11 cellular contexts compared by ENCODE assay signal in the genomic region with DNA sequence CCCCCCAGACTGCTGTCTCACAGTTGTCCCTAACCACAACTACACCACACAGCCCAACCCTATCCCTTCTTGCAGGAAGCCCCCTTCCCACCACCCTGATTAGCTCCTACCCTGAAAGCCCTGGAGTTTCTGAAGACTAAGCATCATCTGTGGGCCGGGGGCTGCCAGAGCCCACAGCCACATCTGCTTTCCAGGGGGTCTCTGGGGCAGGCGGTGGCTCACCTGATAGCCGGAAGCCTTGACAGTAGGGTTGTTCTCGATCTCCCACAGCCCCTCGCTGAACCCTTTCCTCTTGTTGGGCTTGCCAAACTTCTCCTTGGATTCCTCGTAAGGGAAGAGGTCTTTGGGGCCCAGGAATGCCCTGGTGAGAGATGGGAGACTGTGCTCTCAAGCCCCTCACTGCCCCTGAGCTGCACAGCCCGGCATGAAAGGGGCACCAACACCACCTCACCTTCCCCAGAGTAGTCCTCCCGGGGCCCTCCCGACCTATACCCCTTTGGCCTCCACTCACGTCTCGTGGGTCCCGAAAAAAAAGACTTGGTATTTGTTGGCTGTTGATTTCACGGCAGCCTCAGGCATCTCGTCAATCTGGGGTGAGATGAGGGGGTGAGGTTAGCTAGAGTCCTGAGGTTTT. TPM values are rescaled to one million over a fixed set of nuclear protein-coding genes. Genes with fewer than 3 reads are reported as not detected.
DNase-seq lines count a peak whose midpoint lies in the region; ATAC-seq and TF ChIP-seq lines count a peak whose summit lies in the region.
"Had no signal": no experiment of that assay in that cellular context is flagged by ENCODE, and none has a peak within 500 bp of the region (broad histone marks: within the 10 kb centered on the region; RNA-seq: fewer than 3 reads in every experiment).

No MANE protein-coding gene starts in this region.

- WGBS in mesenchymal stem cell, result over 99% methylated on average over 14 of the region's 14 CpGs

- H2BK5ac ChIP-seq in mesenchymal stem cell (ENCODE audit: low read depth, low read length, poor library complexity, severe bottlenecking), result no peak overlapping the region

- H3K18ac ChIP-seq in mesenchymal stem cell (ENCODE audit: low read depth in 1 of 2, low read length in 2 of 2), result no peak overlapping the region

- no peak overlapping the region for H2AFZ ChIP-seq in mesenchymal stem cell (ENCODE audit: low read depth, low read length)

- H3K9me3 ChIP-seq in mesenchymal stem cell (ENCODE audit: control insufficient read depth, low read length) (no peaks in the 10 kb centered on the region), thoracic aorta (no peaks in the 10 kb centered on the region)

- H3K4me3 Mint-ChIP-seq in activated T-cell treated with anti-CD3 and anti-CD28 coated beads, Interleukin-2, amount 50 U/mL, for 72 hours, result no peak overlapping the region
- no peak overlapping the region for H3K4me3 Mint-ChIP-seq in activated T-cell treated with anti-CD3 and anti-CD28 coated beads, Interleukin-2, amount 50 U/mL, for 4 hours
- H3K4me3 Mint-ChIP-seq in activated T-helper 17 cell treated with anti-CD3 and anti-CD28 coated beads, Interleukin-2, amount 50 U/mL, for 72 hours, result peak overlapping the region; percentile 97

- H3K27me3 Mint-ChIP-seq in activated T-cell treated with anti-CD3 and anti-CD28 coated beads, Interleukin-2, amount 50 U/mL, for 72 hours (ENCODE audit: low read depth), result no peaks in the 10 kb centered on the region
- no peaks in the 10 kb centered on the region for H3K27me3 Mint-ChIP-seq in activated T-cell treated with anti-CD3 and anti-CD28 coated beads, Interleukin-2, amount 50 U/mL, for 4 hours (ENCODE audit: low read depth)
- H3K27me3 Mint-ChIP-seq in activated T-helper 17 cell treated with anti-CD3 and anti-CD28 coated beads, Interleukin-2, amount 50 U/mL, for 72 hours, result no peaks in the 10 kb centered on the region

- H2AK5ac ChIP-seq in mesenchymal stem cell (ENCODE audit: low read length, severe bottlenecking), result peak overlapping the region; percentile 82

- H3K27ac ChIP-seq in mesenchymal stem cell (ENCODE audit: low read length, poor library complexity, severe bottlenecking), result no peak overlapping the region
- peak overlapping the region; percentile 93 to 94 for H3K27ac ChIP-seq in thoracic aorta

- no peak overlapping the region for H2BK15ac ChIP-seq in mesenchymal stem cell (ENCODE audit: low read depth, poor library complexity, severe bottlenecking)

- H3K23ac ChIP-seq in mesenchymal stem cell (ENCODE audit: low read length in 2 of 2), result no peak overlapping the region

- no peak for TF ChIP-seq CTCF in thoracic aorta (IDR thresholded peaks at IDR 0.05)

- no peak overlapping the region for H3K4ac ChIP-seq in mesenchymal stem cell (ENCODE audit: low read depth in 1 of 2, low read length in 2 of 2)

- ATAC-seq in activated T-cell treated with anti-CD3 and anti-CD28 coated beads, Interleukin-2, amount 50 U/mL, for 72 hours (replicated peaks in 1 of 2), result no peak
- no peak for ATAC-seq in activated T-cell treated with anti-CD3 and anti-CD28 coated beads, Interleukin-2, amount 50 U/mL, for 4 hours
- no peak for ATAC-seq in activated T-helper 17 cell treated with anti-CD3 and anti-CD28 coated beads, Interleukin-2, amount 50 U/mL, for 72 hours (replicated peaks)
- ATAC-seq in thoracic aorta (ENCODE audit: insufficient number of reproducible peaks, low FRiP score, low read depth) (no peak), HG02642 (IDR thresholded peaks at IDR 0.05; ENCODE audit: poor library complexity, unreplicated experiment) (no peak), GM19035 (IDR thresholded peaks at IDR 0.05; ENCODE audit: unreplicated experiment) (no peak), HG03378 (IDR thresholded peaks at IDR 0.05; ENCODE audit: unreplicated experiment) (no peak)

- peak overlapping the region; percentile 99 for H3K9ac ChIP-seq in mesenchymal stem cell (ENCODE audit: low read length)

- H3K79me1 ChIP-seq in mesenchymal stem cell (replicated peaks; ENCODE audit: low read length, poor library complexity, severe bottlenecking), result peaks cover 9% of the 10 kb centered on the region

- H3K4me1 ChIP-seq in mesenchymal stem cell (ENCODE audit: control insufficient read depth, insufficient read depth, low read depth, low read length) (peaks cover 44% of the 10 kb centered on the region), thoracic aorta (ENCODE audit: control insufficient read depth in 1 of 2, low read depth in 2 of 2) (peaks cover 44 to 58% of the 10 kb centered on the region in 2 donors)

- no peak overlapping the region for H3K14ac ChIP-seq in mesenchymal stem cell (ENCODE audit: low read length in 2 of 2)

- H3K36me3 ChIP-seq in mesenchymal stem cell (ENCODE audit: control insufficient read depth in 1 of 2, insufficient read depth in 2 of 2, low read depth in 1 of 2, low read length in 2 of 2) (peaks cover 41 to 42% of the 10 kb centered on the region in 2 experiments), thoracic aorta (peaks cover 17% of the 10 kb centered on the region)

- no peak overlapping the region for H4K91ac ChIP-seq in mesenchymal stem cell (ENCODE audit: low read length)

- H3K36me3 Mint-ChIP-seq in activated T-cell treated with anti-CD3 and anti-CD28 coated beads, Interleukin-2, amount 50 U/mL, for 72 hours (ENCODE audit: insufficient read depth in 2 of 2), result peaks cover 11 to 18% of the 10 kb centered on the region in 2 donors
- peaks cover 25% of the 10 kb centered on the region for H3K36me3 Mint-ChIP-seq in activated T-cell treated with anti-CD3 and anti-CD28 coated beads, Interleukin-2, amount 50 U/mL, for 4 hours (ENCODE audit: insufficient read depth)
- H3K36me3 Mint-ChIP-seq in activated T-helper 17 cell treated with anti-CD3 and anti-CD28 coated beads, Interleukin-2, amount 50 U/mL, for 72 hours (ENCODE audit: low read depth), result peaks cover 98% of the 10 kb centered on the region

- peaks cover 73% of the 10 kb centered on the region for H3K4me1 Mint-ChIP-seq in activated T-cell treated with anti-CD3 and anti-CD28 coated beads, Interleukin-2, amount 50 U/mL, for 72 hours (ENCODE audit: low read depth)
- H3K4me1 Mint-ChIP-seq in activated T-cell treated with anti-CD3 and anti-CD28 coated beads, Interleukin-2, amount 50 U/mL, for 4 hours (ENCODE audit: low read depth), result peaks cover 58% of the 10 kb centered on the region
- peaks cover 25% of the 10 kb centered on the region for H3K4me1 Mint-ChIP-seq in activated T-helper 17 cell treated with anti-CD3 and anti-CD28 coated beads, Interleukin-2, amount 50 U/mL, for 72 hours

- H3K4me2 ChIP-seq in mesenchymal stem cell (ENCODE audit: low read length, poor library complexity, severe bottlenecking), result no peak overlapping the region

- H3K27me3 ChIP-seq in mesenchymal stem cell (ENCODE audit: control insufficient read depth in 1 of 2, insufficient read depth in 1 of 2, low read length in 2 of 2), result no peaks in the 10 kb centered on the region
- no peaks in the 10 kb centered on the region for H3K27me3 ChIP-seq in thoracic aorta (replicated peaks; ENCODE audit: insufficient read depth)

- no peak overlapping the region for H2BK12ac ChIP-seq in mesenchymal stem cell (ENCODE audit: low read length in 2 of 2)

- H3K27ac Mint-ChIP-seq in activated T-cell treated with anti-CD3 and anti-CD28 coated beads, Interleukin-2, amount 50 U/mL, for 72 hours, result peak overlapping the region; percentile 76
- peak overlapping the region; percentile 97 for H3K27ac Mint-ChIP-seq in activated T-helper 17 cell treated with anti-CD3 and anti-CD28 coated beads, Interleukin-2, amount 50 U/mL, for 72 hours

- no peaks in the 10 kb centered on the region for H3K9me3 Mint-ChIP-seq in activated T-cell treated with anti-CD3 and anti-CD28 coated beads, Interleukin-2, amount 50 U/mL, for 72 hours
- H3K9me3 Mint-ChIP-seq in activated T-cell treated with anti-CD3 and anti-CD28 coated beads, Interleukin-2, amount 50 U/mL, for 4 hours, result no peaks in the 10 kb centered on the region
- no peaks in the 10 kb centered on the region for H3K9me3 Mint-ChIP-seq in activated T-helper 17 cell treated with anti-CD3 and anti-CD28 coated beads, Interleukin-2, amount 50 U/mL, for 72 hours

- H2BK120ac ChIP-seq in mesenchymal stem cell (ENCODE audit: low read depth, low read length), result no peak overlapping the region

- no peak overlapping the region for H4K8ac ChIP-seq in mesenchymal stem cell (ENCODE audit: low read length)

- DNase-seq in activated T-cell treated with anti-CD3 and anti-CD28 coated beads, Interleukin-2, amount 50 U/mL, for 72 hours, result no peak
- no peak for DNase-seq in activated T-cell treated with anti-CD3 and anti-CD28 coated beads, Interleukin-2, amount 50 U/mL, for 4 hours
- DNase-seq in mesenchymal stem cell, result no peak
- DNase-seq in thoracic aorta (ENCODE audit: low spot score), result no peak
- DNase-seq: activated CD4-positive, CD25-positive, alpha-beta regulatory T cell; NCI-H1092 treated with DMSO at 0.1 percent for 48 hours; stimulated activated CD4-positive, alpha-beta T cell treated with anti-CD3 and anti-CD28 coated beads, Interleukin-4, amount 100 ng/mL, for 4 hours had no signal

- H3K4me3 ChIP-seq in mesenchymal stem cell (ENCODE audit: insufficient read depth in 1 of 2, low read depth in 1 of 2, low read length in 2 of 2) (no peak overlapping the region), thoracic aorta (no peak overlapping the region)

RNA-seq across cellular contexts. Expression of a gene that starts 4.0 kb away (rescaled TPM):
- 10 to 100 TPM; 45.9 to 67.8 TPM for total RNA-seq in activated T-cell treated with anti-CD3 and anti-CD28 coated beads, Interleukin-2, amount 50 U/mL, for 72 hours
- 100 to 1,000 TPM; 132 to 138 (median 132) TPM for total RNA-seq in activated T-cell treated with anti-CD3 and anti-CD28 coated beads, Interleukin-2, amount 50 U/mL, for 4 hours
- 10 to 100 TPM; 58.8 to 67.0 TPM for total RNA-seq in activated T-helper 17 cell treated with anti-CD3 and anti-CD28 coated beads, Interleukin-2, amount 50 U/mL, for 72 hours
- 65.7 TPM for polyA plus RNA-seq in mesenchymal stem cell (2013, experiment 1 of 2)
- 64.7 TPM for polyA plus RNA-seq in mesenchymal stem cell (2013, experiment 2 of 2)
- 10 to 100 TPM; 22.6 to 35.6 TPM for total RNA-seq in thoracic aorta

RNA-seq across cellular contexts. Expression of a gene that starts 6.6 kb away (rescaled TPM):
- 100 to 1,000 TPM; 185 to 217 TPM for total RNA-seq in activated T-cell treated with anti-CD3 and anti-CD28 coated beads, Interleukin-2, amount 50 U/mL, for 72 hours
- 100 to 1,000 TPM; 221 to 249 (median 230) TPM for total RNA-seq in activated T-cell treated with anti-CD3 and anti-CD28 coated beads, Interleukin-2, amount 50 U/mL, for 4 hours
- total RNA-seq in activated T-helper 17 cell treated with anti-CD3 and anti-CD28 coated beads, Interleukin-2, amount 50 U/mL, for 72 hours, result 100 to 1,000 TPM; 270 to 361 TPM
- polyA plus RNA-seq in mesenchymal stem cell (2013, experiment 1 of 2), result 156 TPM
- 154 TPM for polyA plus RNA-seq in mesenchymal stem cell (2013, experiment 2 of 2)
- 100 to 1,000 TPM in 1 of 2 donors, 10 to 100 TPM in 1; 93.5 to 118 TPM for total RNA-seq in thoracic aorta

RNA-seq across cellular contexts. Expression of a gene that starts 16.3 kb away (rescaled TPM):
- total RNA-seq in activated T-cell treated with anti-CD3 and anti-CD28 coated beads, Interleukin-2, amount 50 U/mL, for 72 hours, result 10 to 100 TPM; 36.3 to 37.1 TPM
- total RNA-seq in activated T-cell treated with anti-CD3 and anti-CD28 coated beads, Interleukin-2, amount 50 U/mL, for 4 hours, result 10 to 100 TPM; 62.4 to 65.9 (median 63.8) TPM
- 10 to 100 TPM; 38.8 to 74.9 TPM for total RNA-seq in activated T-helper 17 cell treated with anti-CD3 and anti-CD28 coated beads, Interleukin-2, amount 50 U/mL, for 72 hours
- 26.8 TPM for polyA plus RNA-seq in mesenchymal stem cell (2013, experiment 1 of 2)
- 25.1 TPM for polyA plus RNA-seq in mesenchymal stem cell (2013, experiment 2 of 2)
- total RNA-seq in thoracic aorta, result 10 to 100 TPM; 15.0 to 19.8 TPM

RNA-seq across cellular contexts. Expression of a gene that starts 16.6 kb away (rescaled TPM):
- 100 to 1,000 TPM in 1 of 2 donors, 10 to 100 TPM in 1; 90.5 to 100 TPM for total RNA-seq in activated T-cell treated with anti-CD3 and anti-CD28 coated beads, Interleukin-2, amount 50 U/mL, for 72 hours
- total RNA-seq in activated T-cell treated with anti-CD3 and anti-CD28 coated beads, Interleukin-2, amount 50 U/mL, for 4 hours, result 10 to 100 TPM; 16.6 to 18.9 (median 18.5) TPM
- total RNA-seq in activated T-helper 17 cell treated with anti-CD3 and anti-CD28 coated beads, Interleukin-2, amount 50 U/mL, for 72 hours, result 10 to 100 TPM; 29.0 to 51.6 TPM
- polyA plus RNA-seq in mesenchymal stem cell (2013, experiment 1 of 2), result 12.1 TPM
- 11.3 TPM for polyA plus RNA-seq in mesenchymal stem cell (2013, experiment 2 of 2)
- total RNA-seq in thoracic aorta, result 10 to 100 TPM; 15.2 to 17.9 TPM

RNA-seq across cellular contexts. Expression of a gene that starts 22.4 kb away (rescaled TPM):
- total RNA-seq in activated T-cell treated with anti-CD3 and anti-CD28 coated beads, Interleukin-2, amount 50 U/mL, for 72 hours, result 10 to 100 TPM; 67.7 to 84.4 TPM
- 100 to 1,000 TPM; 108 to 111 (median 111) TPM for total RNA-seq in activated T-cell treated with anti-CD3 and anti-CD28 coated beads, Interleukin-2, amount 50 U/mL, for 4 hours
- 10 to 100 TPM; 54.0 to 76.7 TPM for total RNA-seq in activated T-helper 17 cell treated with anti-CD3 and anti-CD28 coated beads, Interleukin-2, amount 50 U/mL, for 72 hours
- 74.5 TPM for polyA plus RNA-seq in mesenchymal stem cell (2013, experiment 1 of 2)
- 72.5 TPM for polyA plus RNA-seq in mesenchymal stem cell (2013, experiment 2 of 2)
- total RNA-seq in thoracic aorta, result 10 to 100 TPM; 22.9 to 34.5 TPM
